In the genomic region with DNA sequence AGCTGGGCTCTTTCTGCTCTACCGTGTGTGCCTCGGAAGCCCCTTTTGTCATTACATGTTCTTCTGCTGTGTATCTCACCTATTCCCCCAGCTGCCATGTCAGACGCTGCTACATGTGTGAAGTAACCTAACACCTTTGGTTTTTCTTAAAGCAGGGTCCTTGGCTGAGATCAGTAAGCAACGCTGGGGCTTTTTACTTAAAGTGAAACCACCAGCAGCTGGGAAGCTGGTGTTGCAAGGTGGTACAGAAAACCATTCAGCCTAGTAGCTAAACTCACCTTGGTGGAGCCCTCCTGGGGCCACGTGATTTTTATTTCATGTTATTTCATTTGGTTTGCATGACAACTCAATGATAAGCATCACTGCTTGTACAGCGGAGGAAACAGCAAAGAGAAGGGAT, we compare ENCODE assay signal across 12 cellular contexts.
DNase-seq lines count a peak whose midpoint lies in the region; ATAC-seq, FAIRE-seq and TF ChIP-seq lines count a peak whose summit lies in the region.
"Had no signal": no experiment of that assay in that cellular context is flagged by ENCODE, and none has a peak within 500 bp of the region (broad histone marks: within the 10 kb centered on the region; RNA-seq: fewer than 3 reads in every experiment).

No MANE protein-coding gene starts in this region.

- no peaks in the 10 kb centered on the region for H3K9me1 ChIP-seq in K562 (ENCODE audit: control insufficient read depth, insufficient read depth, low read length)

- H3K4me2 ChIP-seq in K562 (ENCODE audit: insufficient read depth, low read length), result no peak overlapping the region

- H3K4me1 ChIP-seq in K562 (replicated peaks in 1 of 2; ENCODE audit: control insufficient read depth in 2 of 2, insufficient read depth in 2 of 2, low read length in 2 of 2), result no peaks in the 10 kb centered on the region; a peak in 2 of 5 replicates

- H3K27me3 Mint-ChIP-seq in CD14-positive monocyte (ENCODE audit: low read depth in 3 of 3), result no peaks in the 10 kb centered on the region

- H3K4me3 ChIP-seq in K562, result no peak overlapping the region

- H3K9ac ChIP-seq in K562 (ENCODE audit: insufficient read depth in 1 of 2, low read depth in 2 of 2, low read length in 2 of 2), result no peak overlapping the region

- WGBS in K562 (ENCODE audit: insufficient coverage, low coverage, missing lambda C conversion rate), result 5% methylated on average over 6 of the region's 6 CpGs

- TF ChIP-seq RAD21 in K562 (CRISPR knock-in tag; conservative IDR thresholded peaks at IDR 0.05 in 1 of 2, IDR thresholded peaks at IDR 0.05 in 1 of 2), result no peak

- H3K9me3 ChIP-seq in K562 (replicated peaks; ENCODE audit: control insufficient read depth, insufficient read depth, low read depth, low read length), result no peaks in the 10 kb centered on the region

- peaks cover 52% of the 10 kb centered on the region for H3K4me1 Mint-ChIP-seq in CD14-positive monocyte

- no peak overlapping the region for H3K27ac ChIP-seq in K562 (ENCODE audit: extremely low read depth, low read depth, low read length)

- POLR2A ChIA-PET in K562 (lab: Yijun Ruan, JAX), result interaction anchor here (1.8 kb wide), 1 partner anchor 9 kb away, joined by 5 read pairs; no protein-coding TSS in a partner anchor

- H3K27ac Mint-ChIP-seq in CD14-positive monocyte, result peak overlapping the region in 1 of 7 donors; percentile 69

- in situ Hi-C loops in K562 (cut with MboI), result no loop called here

- no TSS peak for BruUV-seq in K562 (replicated peaks; lab: Mats Ljungman, UMichigan)

- CTCF ChIA-PET in K562 (lab: Yijun Ruan, JAX; ENCODE audit: low intra/inter-chr PET ratio), result no interaction called here

- intact Hi-C loops in K562 (cut with micrococcal nuclease) (no loop called here), CD14-positive monocyte (cut with micrococcal nuclease) (no loop called here)

- FAIRE-seq in K562 (lab: Jason Lieb, UNC), result no peak

- peaks cover 0 to 2% (median 0%) of the 10 kb centered on the region in 7 donors for H3K9me3 Mint-ChIP-seq in CD14-positive monocyte
- H3K9me3 Mint-ChIP-seq: activated T-cell treated with anti-CD3 and anti-CD28 coated beads, Interleukin-2, amount 50 U/mL, for 4 hours had no signal

- no peaks in the 10 kb centered on the region for H4K20me1 ChIP-seq in K562 (replicated peaks; ENCODE audit: control insufficient read depth, insufficient read depth, low read length)

- ATAC-seq in GM18505 (IDR thresholded peaks at IDR 0.05; ENCODE audit: unreplicated experiment) (peak; percentile 50), GM21360 (IDR thresholded peaks at IDR 0.05; ENCODE audit: unreplicated experiment) (peak; percentile 48), HG03280 (IDR thresholded peaks at IDR 0.05; ENCODE audit: unreplicated experiment) (peak; percentile 41), K562 (no peak), GM19324 (IDR thresholded peaks at IDR 0.05; ENCODE audit: low FRiP score, unreplicated experiment) (no peak)

- DNase-seq in K562 (ENCODE audit: extremely low read depth in 1 of 4, low spot score in 3 of 4) (no peak), GM19238 (ENCODE audit: insufficient read length, low spot score) (no peak), midbrain (lab: John Stamatoyannopoulos, UW) (no peak), CD14-positive monocyte (ENCODE audit: low spot score) (no peak)
- DNase-seq: activated T-cell treated with anti-CD3 and anti-CD28 coated beads, Interleukin-2, amount 50 U/mL, for 4 hours; EL; NCI-H1436 treated with DMSO at 0.1 percent for 48 hours; stimulated activated CD4-positive, alpha-beta T cell treated with anti-CD3 and anti-CD28 coated beads, Interleukin-4, amount 100 ng/mL, for 24 hours had no signal

- no peak for TF ChIP-seq POLR2A in GM18505 (IDR thresholded peaks at IDR 0.05; ENCODE audit: borderline replicate concordance, extremely low read depth, insufficient read depth, insufficient read length)
- TF ChIP-seq POLR2A in K562 (conservative IDR thresholded peaks at IDR 0.05), result no peak

- H3K36me3 Mint-ChIP-seq in CD14-positive monocyte, result peaks cover 22 to 31% of the 10 kb centered on the region in 2 donors

- TF ChIP-seq CTCF in K562 (IDR thresholded peaks at IDR 0.05 in 2 of 3, conservative IDR thresholded peaks at IDR 0.05 in 1 of 3; ENCODE audit: insufficient read depth in 2 of 3, low read depth in 1 of 3, low read length in 3 of 3) (no peak), CD14-positive monocyte (IDR thresholded peaks at IDR 0.05) (no peak)

- H3K27me3 ChIP-seq in K562 (ENCODE audit: control insufficient read depth in 2 of 2, insufficient read depth in 2 of 2, low read length in 2 of 2), result peaks cover 32 to 64% of the 10 kb centered on the region in 2 experiments

- no peaks in the 10 kb centered on the region for H3K36me3 ChIP-seq in K562 (ENCODE audit: control insufficient read depth, insufficient read depth, low read length)

- H3K4me3 Mint-ChIP-seq in CD14-positive monocyte, result no peak overlapping the region

- H2AFZ ChIP-seq in K562 (ENCODE audit: low read depth, low read length), result no peak overlapping the region

- no peaks in the 10 kb centered on the region for H3K79me2 ChIP-seq in K562 (ENCODE audit: control insufficient read depth, insufficient read depth, low read length)

- TF ChIP-seq EP300 in K562 (IDR thresholded peaks at IDR 0.05; ENCODE audit: low read length), result no peak

TF ChIP-seq in K562, 482 proteins besides CTCF, POLR2A, EP300 and RAD21:
- TF ChIP-seq, protein P1, sequence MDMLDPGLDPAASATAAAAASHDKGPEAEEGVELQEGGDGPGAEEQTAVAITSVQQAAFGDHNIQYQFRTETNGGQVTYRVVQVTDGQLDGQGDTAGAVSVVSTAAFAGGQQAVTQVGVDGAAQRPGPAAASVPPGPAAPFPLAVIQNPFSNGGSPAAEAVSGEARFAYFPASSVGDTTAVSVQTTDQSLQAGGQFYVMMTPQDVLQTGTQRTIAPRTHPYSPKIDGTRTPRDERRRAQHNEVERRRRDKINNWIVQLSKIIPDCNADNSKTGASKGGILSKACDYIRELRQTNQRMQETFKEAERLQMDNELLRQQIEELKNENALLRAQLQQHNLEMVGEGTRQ (CRISPR knock-in tag; IDR thresholded peaks at IDR 0.05), result peak; percentile 35; the same call in 1 of the 2 replicates
- TF ChIP-seq HMGN3 (IDR thresholded peaks at IDR 0.05; ENCODE audit: borderline replicate concordance, extremely low read depth, insufficient read length, low read depth, low read length), result no peak
- TF ChIP-seq MTA2 (IDR thresholded peaks at IDR 0.05; ENCODE audit: low read depth), result no peak
- peak; percentile 79 for TF ChIP-seq FOXJ2 (tag; IDR thresholded peaks at IDR 0.05)
- TF ChIP-seq CBX5 (IDR thresholded peaks at IDR 0.05; ENCODE audit: borderline replicate concordance, low read depth), result no peak
- no peak for TF ChIP-seq ZNF280B (CRISPR knock-in tag; IDR thresholded peaks at IDR 0.05)
- TF ChIP-seq TFE3 (CRISPR knock-in tag; IDR thresholded peaks at IDR 0.05), result no peak
- TF ChIP-seq, protein P2, sequence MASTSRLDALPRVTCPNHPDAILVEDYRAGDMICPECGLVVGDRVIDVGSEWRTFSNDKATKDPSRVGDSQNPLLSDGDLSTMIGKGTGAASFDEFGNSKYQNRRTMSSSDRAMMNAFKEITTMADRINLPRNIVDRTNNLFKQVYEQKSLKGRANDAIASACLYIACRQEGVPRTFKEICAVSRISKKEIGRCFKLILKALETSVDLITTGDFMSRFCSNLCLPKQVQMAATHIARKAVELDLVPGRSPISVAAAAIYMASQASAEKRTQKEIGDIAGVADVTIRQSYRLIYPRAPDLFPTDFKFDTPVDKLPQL (IDR thresholded peaks at IDR 0.05; ENCODE audit: extremely low read depth, insufficient read length), result no peak
- TF ChIP-seq CEBPG (CRISPR knock-in tag; IDR thresholded peaks at IDR 0.05), result no peak
- 0 out of 4 replicates have a peak, but pooled peaks of 1 of the 2 experiments have one; percentile 12 for TF ChIP-seq CEBPG (tag; conservative IDR thresholded peaks at IDR 0.05 in 1 of 2, IDR thresholded peaks at IDR 0.05 in 1 of 2)
- no peak for TF ChIP-seq NFATC3 (IDR thresholded peaks at IDR 0.05)
- TF ChIP-seq EZH2 (IDR thresholded peaks at IDR 0.05; ENCODE audit: borderline replicate concordance, low read depth, low read length), result no peak
- TF ChIP-seq L3MBTL2 (IDR thresholded peaks at IDR 0.05), result peak; percentile 36; the same call in 1 of the 2 replicates
TF ChIP-seq in K562: peak in this region for 4.

Comparison
In these comparisons a context has a peak if more than half of its experiments do, and no peak if none do; other contexts are left out.
1. ATAC-seq: peak in GM18505 (single experiment), GM21360 (single experiment) and HG03280 (single experiment); none in K562 (single experiment) and GM19324 (single experiment).